ENCODE assay signal across 9 cellular contexts in the genomic region with DNA sequence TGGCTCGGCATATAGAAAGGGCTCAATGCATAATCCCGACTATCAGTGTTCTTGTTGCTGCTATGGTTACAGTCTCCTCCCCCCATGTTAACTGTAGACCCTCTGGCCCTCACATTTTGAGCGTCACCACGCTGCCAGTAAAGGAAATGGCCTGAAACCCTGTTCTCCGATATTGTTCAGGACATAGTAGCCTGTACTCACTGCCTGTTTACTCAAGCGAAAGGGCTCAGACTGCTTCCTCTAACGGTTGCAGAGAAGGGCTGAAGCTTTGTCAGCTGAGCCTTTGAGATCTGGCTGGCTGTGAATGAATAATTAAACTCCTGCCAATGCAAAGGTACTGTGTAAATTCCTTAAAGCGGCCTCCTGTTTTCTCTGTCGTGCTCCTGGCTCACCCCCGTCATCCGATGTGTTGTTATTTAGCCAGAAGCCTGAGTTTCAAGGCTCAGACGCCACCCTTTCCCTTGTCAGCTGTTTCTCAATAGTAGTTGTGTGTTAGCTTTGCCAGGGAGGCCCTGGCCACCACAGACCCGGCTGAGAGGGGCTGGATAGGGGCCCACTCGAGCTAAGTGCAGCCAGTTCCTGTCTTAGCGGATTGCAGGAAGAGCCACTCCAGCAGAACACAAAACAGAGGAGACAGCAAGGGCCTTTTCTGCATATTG. TPM values are rescaled to one million over a fixed set of nuclear protein-coding genes. Genes with fewer than 3 reads are reported as not detected.
DNase-seq lines count a peak whose midpoint lies in the region; ATAC-seq, FAIRE-seq and TF ChIP-seq lines count a peak whose summit lies in the region.
"Had no signal": no experiment of that assay in that cellular context is flagged by ENCODE, and none has a peak within 500 bp of the region (broad histone marks: within the 10 kb centered on the region; RNA-seq: fewer than 3 reads in every experiment).

No MANE protein-coding gene starts in this region.

- no peak overlapping the region for H2BK12ac ChIP-seq in H9 (ENCODE audit: insufficient read length, low read depth, low read length)
- H2BK12ac ChIP-seq in H1 (ENCODE audit: low read depth, low read length): peak overlapping the region; percentile 0

- H3K36me3 Mint-ChIP-seq in H9 (ENCODE audit: insufficient read depth in 1 of 3, low read depth in 3 of 3) (peaks cover under 1 to 1% (median under 1%) of the 10 kb centered on the region in 3 experiments; a peak in 5 of 7 replicates), T-helper 17 cell (ENCODE audit: low read depth) (peaks cover 2% of the 10 kb centered on the region)

- H2AFZ ChIP-seq in H9 (ENCODE audit: low read length) (peak overlapping the region; percentile 86), H1 (ENCODE audit: low read length) (peak overlapping the region; percentile 96)

- H3K4me1 Mint-ChIP-seq in H9 (peaks cover 24 to 35% of the 10 kb centered on the region in 2 experiments), T-helper 17 cell (no peaks in the 10 kb centered on the region)

- H3K56ac ChIP-seq in H9 (ENCODE audit: insufficient read length, low read depth, low read length) (no peak overlapping the region), H1 (replicated peaks; ENCODE audit: insufficient read length, low read depth, low read length) (no peak overlapping the region)

- H2BK20ac ChIP-seq in H9 (ENCODE audit: low read depth, low read length, poor library complexity, severe bottlenecking): no peak overlapping the region
- H2BK20ac ChIP-seq in H1 (ENCODE audit: low read length): no peak overlapping the region; the same call in 1 of the 2 replicates

- H3K18ac ChIP-seq in H9 (ENCODE audit: insufficient read length, low read depth, low read length) (peak overlapping the region; percentile 72), H1 (ENCODE audit: extremely low read depth, low read length) (peak overlapping the region; percentile 40; the same call in 1 of the 2 replicates)

- WGBS in H9 (ENCODE audit: extremely low coverage, insufficient read length, low lambda C conversion rate): no CpG with 5 or more reads among the region's 15 CpGs
- 31% methylated on average over 15 of the region's 15 CpGs; no CpG with 5 or more reads in 1 of the 2 experiments for WGBS in H1 (ENCODE audit: extremely low coverage in 1 of 2, insufficient coverage in 1 of 2, insufficient read length in 1 of 2, insufficient replicate concordance in 2 of 2, low coverage in 1 of 2, low lambda C conversion rate in 2 of 2, missing lambda C conversion rate in 1 of 2), 2 experiments

- H3K23ac ChIP-seq in H9 (ENCODE audit: insufficient read length, low read depth, low read length) (no peak overlapping the region), H1 (ENCODE audit: insufficient read length) (no peak overlapping the region)

- H4K91ac ChIP-seq in H9 (ENCODE audit: insufficient read length, low read depth, low read length): no peak overlapping the region
- peak overlapping the region; percentile 18 for H4K91ac ChIP-seq in H1 (replicated peaks; ENCODE audit: insufficient read length, low read length)

- H2AK5ac ChIP-seq in H9 (ENCODE audit: insufficient read length, low read length) (no peak overlapping the region), H1 (ENCODE audit: low read depth, low read length) (no peak overlapping the region)

- no peak overlapping the region for H3K4ac ChIP-seq in H9 (ENCODE audit: low read depth, low read length)
- H3K4ac ChIP-seq in H1 (replicated peaks; ENCODE audit: insufficient read length, low read depth, low read length): no peak overlapping the region

- H3K4me3 ChIP-seq in H1 (ENCODE audit: extremely low read depth in 1 of 4, insufficient read depth in 2 of 4, low read depth in 3 of 4, low read length in 4 of 4) (peak overlapping the region in 1 of 4 experiments; percentile 20; a peak in 2 of 8 replicates), mucosa of descending colon (no peak overlapping the region), vagina (no peak overlapping the region)

- FAIRE-seq in H1 (lab: Jason Lieb, UNC): peak; percentile 78
- FAIRE-seq: endometrium had no signal

- intact Hi-C loops in mucosa of descending colon (cut with DNase I, micrococcal nuclease) (no loop called here), vagina (cut with DNase I) (no loop called here)

- TF ChIP-seq POLR2A in H1 (IDR thresholded peaks at IDR 0.05; ENCODE audit: control extremely low read depth in 1 of 2, low read depth in 2 of 2, low read length in 2 of 2) (no peak), vagina (IDR thresholded peaks at IDR 0.05) (no peak)

- peaks cover 5% of the 10 kb centered on the region for H3K9me3 ChIP-seq in H9 (ENCODE audit: control insufficient read depth, low read depth, low read length)
- H3K9me3 ChIP-seq in H1 (ENCODE audit: insufficient read depth in 2 of 2, low read depth in 1 of 2, low read length in 1 of 2): peaks cover 0 to 7% of the 10 kb centered on the region in 2 experiments; a peak in 1 of 4 replicates
- H3K9me3 ChIP-seq in mucosa of descending colon: peaks cover 5% of the 10 kb centered on the region
- no peaks in the 10 kb centered on the region for H3K9me3 ChIP-seq in vagina
- H3K9me3 ChIP-seq in T-helper 17 cell (ENCODE audit: control insufficient read depth, low read length, poor library complexity, severe bottlenecking): no peaks in the 10 kb centered on the region

- H4K8ac ChIP-seq in H9 (replicated peaks; ENCODE audit: insufficient read length, low read depth, low read length): no peak overlapping the region
- peak overlapping the region; percentile 90; the same call in 1 of the 2 replicates for H4K8ac ChIP-seq in H1 (ENCODE audit: extremely low read depth, insufficient read depth, low read length)

- TF ChIP-seq CTCF in H9 (conservative IDR thresholded peaks at IDR 0.05): no peak
- no peak for TF ChIP-seq CTCF in H1 (IDR thresholded peaks at IDR 0.05; ENCODE audit: control extremely low read depth in 1 of 3, insufficient read depth in 1 of 3, low read depth in 1 of 3, low read length in 3 of 3)
- TF ChIP-seq CTCF in mucosa of descending colon (IDR thresholded peaks at IDR 0.05): no peak
- TF ChIP-seq CTCF in vagina (IDR thresholded peaks at IDR 0.05): no peak

- peaks cover 0 to 1% of the 10 kb centered on the region in 2 experiments; a peak in 3 of 5 replicates for H3K9me3 Mint-ChIP-seq in H9

- H3K14ac ChIP-seq in H9 (ENCODE audit: insufficient read depth, low read length) (no peak overlapping the region; the same call in 1 of the 2 replicates), H1 (ENCODE audit: insufficient read length) (no peak overlapping the region)

- no peak overlapping the region for H3T11ph ChIP-seq in H9 (ENCODE audit: low read length)

- peak overlapping the region; percentile 86 to 97 (median 94) for H3K27ac Mint-ChIP-seq in H9
- H3K27ac Mint-ChIP-seq in T-helper 17 cell: no peak overlapping the region

- H3K9ac ChIP-seq in H9 (ENCODE audit: extremely low read depth, insufficient read length, low read length) (no peak overlapping the region), H1 (replicated peaks in 1 of 4; ENCODE audit: extremely low read depth in 1 of 4, low read depth in 3 of 4, low read length in 3 of 4) (peak overlapping the region in 2 of 4 experiments; percentile 6 to 54; a peak in 3 of 7 replicates)

- H3K27ac ChIP-seq in H9 (ENCODE audit: insufficient read length, low read depth, low read length) (no peak overlapping the region), H1 (ENCODE audit: low read depth, low read length) (peak overlapping the region; percentile 51), vagina (peak overlapping the region; percentile 74)

- H2BK15ac ChIP-seq in H9 (ENCODE audit: low read depth, low read length): no peak overlapping the region
- no peak overlapping the region for H2BK15ac ChIP-seq in H1 (ENCODE audit: low read length)

- H3K4me3 Mint-ChIP-seq in H9 (peak overlapping the region in 1 of 2 experiments; percentile 69; a peak in 3 of 5 replicates), T-helper 17 cell (no peak overlapping the region)

- no peaks in the 10 kb centered on the region for H3K36me3 ChIP-seq in H1 (ENCODE audit: control insufficient read depth in 2 of 4, insufficient read depth in 4 of 4, low read length in 3 of 4)
- H3K36me3 ChIP-seq in mucosa of descending colon (ENCODE audit: low read depth): no peaks in the 10 kb centered on the region
- H3K36me3 ChIP-seq in vagina: no peaks in the 10 kb centered on the region

- no peaks in the 10 kb centered on the region for H3K23me2 ChIP-seq in H9 (ENCODE audit: insufficient read length, low read depth, low read length, poor library complexity, severe bottlenecking)
- H3K23me2 ChIP-seq in H1 (ENCODE audit: low read depth, low read length): no peaks in the 10 kb centered on the region

- no peak overlapping the region for H4K5ac ChIP-seq in H9 (ENCODE audit: insufficient read length, low read depth, low read length)
- H4K5ac ChIP-seq in H1 (ENCODE audit: insufficient read length, low read depth, low read length): no peak overlapping the region

- CTCF ChIA-PET in H1 (lab: Charles Lee; ENCODE audit: partially characterized antibody): no interaction called here

- H3K4me1 ChIP-seq in H9 (ENCODE audit: insufficient read depth, low read length): no peaks in the 10 kb centered on the region
- H3K4me1 ChIP-seq in H1 (replicated peaks in 1 of 4; ENCODE audit: control insufficient read depth in 3 of 4, insufficient read depth in 4 of 4, low read length in 3 of 4): peaks cover 4 to 16% (median 13%) of the 10 kb centered on the region in 4 experiments
- peaks cover 9% of the 10 kb centered on the region for H3K4me1 ChIP-seq in mucosa of descending colon (ENCODE audit: low read depth)
- peaks cover 33% of the 10 kb centered on the region for H3K4me1 ChIP-seq in vagina

- H3K27me3 ChIP-seq in H9 (ENCODE audit: insufficient read depth, low read length) (no peaks in the 10 kb centered on the region), H1 (replicated peaks in 1 of 4; ENCODE audit: control insufficient read depth in 3 of 4, extremely low read depth in 1 of 4, insufficient read depth in 3 of 4, low read length in 3 of 4) (no peaks in the 10 kb centered on the region; a peak in 1 of 7 replicates), vagina (no peaks in the 10 kb centered on the region)

- POLR2A ChIA-PET in H1 (lab: Charles Lee; ENCODE audit: partially characterized antibody): no interaction called here

- ATAC-seq in mucosa of descending colon (peak; percentile 93), T-helper 17 cell (no peak), HG02588 (IDR thresholded peaks at IDR 0.05; ENCODE audit: unreplicated experiment) (no peak)

- no peak for TF ChIP-seq EP300 in H1 (IDR thresholded peaks at IDR 0.05; ENCODE audit: borderline replicate concordance in 1 of 2, low read depth in 2 of 2, low read length in 2 of 2)

- no peaks in the 10 kb centered on the region for H4K20me1 ChIP-seq in H9 (ENCODE audit: control insufficient read depth, insufficient read depth, insufficient read length)
- no peaks in the 10 kb centered on the region for H4K20me1 ChIP-seq in H1 (replicated peaks in 1 of 2; ENCODE audit: control insufficient read depth in 1 of 2, insufficient read depth in 2 of 2, low read length in 2 of 2)

- H3K79me1 ChIP-seq in H9 (ENCODE audit: insufficient read depth, low read depth, low read length, poor library complexity, severe bottlenecking) (no peaks in the 10 kb centered on the region), H1 (ENCODE audit: low read depth, low read length) (no peaks in the 10 kb centered on the region)

- H3K27me3 Mint-ChIP-seq in H9 (ENCODE audit: low read depth): peaks cover 2% of the 10 kb centered on the region; the same call in 1 of the 2 replicates
- peaks cover 40% of the 10 kb centered on the region for H3K27me3 Mint-ChIP-seq in T-helper 17 cell

- no peaks in the 10 kb centered on the region for H3K79me2 ChIP-seq in H9 (ENCODE audit: insufficient read depth, low read length)
- no peaks in the 10 kb centered on the region for H3K79me2 ChIP-seq in H1 (ENCODE audit: control insufficient read depth in 1 of 2, insufficient read depth in 2 of 2, low read length in 2 of 2)

- DNase-seq in H9 (peak; percentile 49), NCI-H446 treated with DMSO at 0.1 percent for 48 hours (lab: John Stamatoyannopoulos, UW) (peak; percentile 89), H1 (ENCODE audit: low read depth in 1 of 2, low spot score in 2 of 2) (peak in 1 of 2 experiments; percentile 56), mucosa of descending colon (peak; percentile 49 to 70 (median 64)), vagina (ENCODE audit: extremely low spot score in 2 of 2) (no peak), T-helper 17 cell (no peak)
- DNase-seq in stimulated activated CD4-positive, alpha-beta T cell treated with anti-CD3 and anti-CD28 coated beads, Interleukin-4, amount 100 ng/mL, for 4 hours: no peak

- H2BK120ac ChIP-seq in H9 (ENCODE audit: low read depth, low read length, poor library complexity, severe bottlenecking): no peak overlapping the region
- H2BK120ac ChIP-seq in H1 (replicated peaks; ENCODE audit: low read depth, low read length): no peak overlapping the region

- TF ChIP-seq RAD21 in H1 (IDR thresholded peaks at IDR 0.05 in 1 of 2, conservative IDR thresholded peaks at IDR 0.05 in 1 of 2; ENCODE audit: low read depth in 2 of 2, low read length in 2 of 2): no peak

- H3K4me2 ChIP-seq in H9 (ENCODE audit: insufficient read depth, insufficient read length, low read length): peak overlapping the region; percentile 11
- H3K4me2 ChIP-seq in H1 (ENCODE audit: insufficient read depth in 1 of 2, low read depth in 2 of 2, low read length in 2 of 2): peak overlapping the region; percentile 51 to 56

- H2BK5ac ChIP-seq in H9 (ENCODE audit: insufficient read length, low read length): no peak overlapping the region
- peak overlapping the region; percentile 5 for H2BK5ac ChIP-seq in H1 (ENCODE audit: low read depth, low read length)

RNA-seq across cellular contexts. Expression of a gene that starts 31.2 kb away (rescaled TPM):
- total RNA-seq in H9 (2021) (14.9 and 16.6 TPM in 2 replicates), mucosa of descending colon (10 to 100 TPM; 46.3 to 85.9 (median 66.9) TPM), vagina (31.9 TPM), T-helper 17 cell (10 to 100 TPM; 27.8 to 29.5 TPM)
- 23.9 and 25.5 TPM in 2 replicates for total RNA-seq in H1 (2021; fragmentation: NEBNext Ultra II Directional; extraction: Animal tissue kit (Norgen Biotek cat#: 25700))
- 5.1 and 5.4 TPM in 2 replicates for polyA plus RNA-seq in H1 (2011; rRNA removed)
- 7.1 TPM for polyA plus RNA-seq in H1 (2011; cell fraction: cytosol; rRNA removed)
- polyA plus RNA-seq in H1 (2011; cell fraction: nucleus; rRNA removed): 14.4 TPM
- 7.4 to 10.7 TPM (median 9.7 TPM) in 4 replicates for polyA plus RNA-seq in H1 (2012, experiment 1 of 2)
- 1.7 TPM for polyA plus RNA-seq in H1 (2012, experiment 2 of 2)
- 9.1 TPM for polyA plus RNA-seq in H1 (2013, experiment 1 of 2)
- polyA plus RNA-seq in H1 (2013, experiment 2 of 2): 8.7 TPM
- 20.7 and 26.1 TPM in 2 replicates for polyA minus RNA-seq in H1 (2011; rRNA and poly(A)+ RNA removed)
- polyA minus RNA-seq in H1 (2011; cell fraction: cytosol; rRNA and poly(A)+ RNA removed): 13.4 TPM
- 45.3 TPM for polyA minus RNA-seq in H1 (2011; cell fraction: nucleus; rRNA and poly(A)+ RNA removed)

Comparison
In these comparisons a context has a peak if more than half of its experiments do, and no peak if none do; other contexts are left out.
1. DNase-seq: peak in H9 (single experiment), NCI-H446 treated with DMSO at 0.1 percent for 48 hours (single experiment) and mucosa of descending colon (3 of 3); none in vagina (0 of 2), T-helper 17 cell (0 of 3) and stimulated activated CD4-positive, alpha-beta T cell treated with anti-CD3 and anti-CD28 coated beads, Interleukin-4, amount 100 ng/mL, for 4 hours (0 of 2).